Comparison of ENCODE assay signal across 22 cellular contexts in the genomic region with DNA sequence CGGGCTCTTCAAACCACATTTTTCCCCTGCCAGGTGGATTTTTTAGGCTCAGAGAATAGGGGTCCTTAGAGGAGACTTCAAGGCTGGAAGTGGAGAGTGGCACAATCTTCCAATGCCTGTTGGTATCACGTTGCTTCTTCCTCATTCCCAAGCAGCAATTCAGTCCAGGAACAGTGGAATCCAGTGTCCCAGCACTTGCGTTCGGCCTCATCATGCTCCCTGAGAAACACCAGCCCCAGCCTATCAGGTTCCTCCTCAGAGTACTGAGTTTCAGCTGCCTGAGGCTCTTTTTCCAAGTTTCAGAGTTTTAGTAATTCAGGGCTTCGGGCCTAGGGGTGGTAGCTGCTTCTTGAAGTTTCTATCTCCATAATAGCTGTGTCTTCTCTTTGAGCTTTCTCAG. TPM values are rescaled to one million over a fixed set of nuclear protein-coding genes. Genes with fewer than 3 reads are reported as not detected.
DNase-seq lines count a peak whose midpoint lies in the region; ATAC-seq, FAIRE-seq and TF ChIP-seq lines count a peak whose summit lies in the region.
"Had no signal": no experiment of that assay in that cellular context is flagged by ENCODE, and none has a peak within 500 bp of the region (broad histone marks: within the 10 kb centered on the region; RNA-seq: fewer than 3 reads in every experiment).

No MANE protein-coding gene starts in this region.

- no TSS peak for BruUV-seq in PC-3 (replicated peaks; lab: Mats Ljungman, UMichigan)

- H3K9me1 ChIP-seq in keratinocyte (ENCODE audit: control insufficient read depth, extremely low read depth, insufficient read depth, low read length): no peaks in the 10 kb centered on the region

- no peak overlapping the region for H3K27ac ChIP-seq in PC-3 (ENCODE audit: low read length)
- H3K27ac ChIP-seq in keratinocyte (ENCODE audit: control insufficient read depth, insufficient read depth, low read length): no peak overlapping the region
- H3K27ac ChIP-seq: 22Rv1, A549, BLaER1 had no signal

- POLR2A ChIA-PET in PC-3 (lab: Charles Lee; ENCODE audit: unreplicated experiment): no interaction called here

- H3K4me2 ChIP-seq in PC-3 (ENCODE audit: low read length) (peak overlapping the region; percentile 21), keratinocyte (ENCODE audit: control insufficient read depth, extremely low read depth, insufficient read depth, low read depth, low read length) (no peak overlapping the region)
- H3K4me2 ChIP-seq: A549, BLaER1 had no signal

- no peaks in the 10 kb centered on the region for H3K79me2 ChIP-seq in PC-3 (ENCODE audit: low read length)
- H3K79me2 ChIP-seq in keratinocyte (ENCODE audit: control insufficient read depth, insufficient read depth, low read length): no peaks in the 10 kb centered on the region

- TF ChIP-seq CTCF in PC-3 (conservative IDR thresholded peaks at IDR 0.05; ENCODE audit: low read depth, low read length) (no peak), keratinocyte (optimal IDR thresholded peaks at IDR 0.05 in 1 of 3, IDR thresholded peaks at IDR 0.05 in 1 of 3, conservative IDR thresholded peaks at IDR 0.05 in 1 of 3; ENCODE audit: extremely low read depth in 1 of 3, insufficient read depth in 2 of 3, low read length in 3 of 3) (no peak)

- intact Hi-C loops in PC-3 (cut with micrococcal nuclease): no loop called here

- H3K9me3 ChIP-seq in PC-3 (ENCODE audit: low read length): no peaks in the 10 kb centered on the region
- no peaks in the 10 kb centered on the region for H3K9me3 ChIP-seq in keratinocyte (ENCODE audit: control insufficient read depth, low read depth, low read length)

- H3F3A ChIP-seq in PC-3 (ENCODE audit: low read length, unreplicated experiment): no peaks in the 10 kb centered on the region

- H2AFZ ChIP-seq in PC-3 (ENCODE audit: low read length): peak overlapping the region; percentile 38
- H2AFZ ChIP-seq in keratinocyte (ENCODE audit: control insufficient read depth, low read length): peak overlapping the region; percentile 10

- no peak overlapping the region for H3K9ac ChIP-seq in PC-3 (ENCODE audit: low read length)
- no peak overlapping the region for H3K9ac ChIP-seq in keratinocyte (ENCODE audit: control insufficient read depth, extremely low read depth, insufficient read depth, low read length)
- H3K9ac ChIP-seq: BLaER1 had no signal

- H4K20me1 ChIP-seq in PC-3 (ENCODE audit: low read length) (no peaks in the 10 kb centered on the region), keratinocyte (ENCODE audit: control insufficient read depth, extremely low read depth, insufficient read depth, low read length) (no peaks in the 10 kb centered on the region)
- H4K20me1 ChIP-seq: BLaER1 had no signal

- dilution Hi-C loops in keratinocyte (cut with MboI; ENCODE audit: extremely low pct_ligation_motif_present, low sequenced_read_pairs): no loop called here

- H3K27me3 ChIP-seq in PC-3 (ENCODE audit: low read length) (0 out of 2 replicates have a peak, but pooled peaks cover 3% of the 10 kb centered on the region), keratinocyte (ENCODE audit: control insufficient read depth, extremely low read depth, insufficient read depth, low read length) (no peaks in the 10 kb centered on the region)
- H3K27me3 ChIP-seq: BLaER1 had no signal

- DNase-seq in EH (ENCODE audit: low read depth) (peak; percentile 3), LHCN-M2 (ENCODE audit: low read depth) (peak; percentile 3), PC-3 (peak; percentile 39), keratinocyte (ENCODE audit: low read depth, low spot score) (no peak), NCI-H146 treated with DMSO at 0.1 percent for 48 hours (lab: John Stamatoyannopoulos, UW; ENCODE audit: unreplicated experiment) (no peak), SW 1271 (lab: John Stamatoyannopoulos, UW) (no peak)
- DNase-seq in stimulated activated CD4-positive, alpha-beta T cell treated with anti-CD3 and anti-CD28 coated beads, Interleukin-2, amount 100 ng/mL, for 48 hours: no peak
- DNase-seq: AML-193; CD4-positive, alpha-beta memory T cell; DMS153; DMS79; GF-D8; GOT3; H7; IMR-90 had no signal

- H3K36me3 ChIP-seq in PC-3 (ENCODE audit: low read depth, low read length): no peaks in the 10 kb centered on the region
- no peaks in the 10 kb centered on the region for H3K36me3 ChIP-seq in keratinocyte (ENCODE audit: control insufficient read depth in 2 of 2, extremely low read depth in 1 of 2, insufficient read depth in 2 of 2, low read length in 2 of 2)
- H3K36me3 ChIP-seq: BLaER1 had no signal

- H3K4me1 ChIP-seq in PC-3 (ENCODE audit: insufficient read depth, low read length) (no peaks in the 10 kb centered on the region), keratinocyte (ENCODE audit: control insufficient read depth, extremely low read depth, insufficient read depth, low read length) (no peaks in the 10 kb centered on the region)
- H3K4me1 ChIP-seq: A549, BLaER1 had no signal

- ATAC-seq in PC-3 (no peak), HG02571 (IDR thresholded peaks at IDR 0.05; ENCODE audit: unreplicated experiment) (no peak)
- ATAC-seq: A549 had no signal

- no peak for FAIRE-seq in keratinocyte (lab: Jason Lieb, UNC)
- FAIRE-seq: A549, HTR-8/SVneo had no signal

- CTCF ChIA-PET in PC-3 (lab: Charles Lee): no interaction called here

- 0 out of 2 replicates have a peak, but pooled peaks cover 4% of the 10 kb centered on the region for H3K9me2 ChIP-seq in PC-3 (replicated peaks; ENCODE audit: low read length)

- H3K4me3 ChIP-seq in PC-3 (ENCODE audit: low read length) (no peak overlapping the region), keratinocyte (ENCODE audit: control insufficient read depth in 2 of 3, extremely low read depth in 1 of 3, insufficient read depth in 2 of 3, low read depth in 1 of 3, low read length in 3 of 3) (no peak overlapping the region)
- H3K4me3 ChIP-seq: A549, BLaER1 had no signal

RNA-seq across cellular contexts. Expression of gene NRGN, which starts 31.9 kb away (rescaled TPM):
- total RNA-seq in LHCN-M2 (2014; rRNA removed) (2.4 and 3.8 TPM in 2 replicates), PC-3 (2014; rRNA removed) (15.5 and 20.3 TPM in 2 replicates)
- 7.9 TPM for polyA plus RNA-seq in LHCN-M2 (2012)
- polyA plus RNA-seq in keratinocyte: 0.37 to 3.3 TPM (median 0.97 TPM) in 3 replicates
- polyA plus RNA-seq in keratinocyte (2011; ENCODE audit: low read depth): not detected
- 0.50 and 0.88 TPM in 2 replicates for polyA plus RNA-seq in keratinocyte (2011; cell fraction: cytosol; rRNA removed)
- 0.22 and 1.0 TPM in 2 replicates for polyA plus RNA-seq in keratinocyte (2011; cell fraction: nucleus; rRNA removed)
- 4.0 TPM in 1 of 2 replicates, not detected in the other for polyA plus RNA-seq in keratinocyte (2012; ENCODE audit: low replicate concordance)
- polyA minus RNA-seq in keratinocyte: 0.33 to 2.0 TPM (median 0.99 TPM) in 3 replicates
- polyA minus RNA-seq in keratinocyte (2011; cell fraction: cytosol; rRNA and poly(A)+ RNA removed): not detected
- not detected in 2 replicates for polyA minus RNA-seq in keratinocyte (2011; cell fraction: nucleus; rRNA and poly(A)+ RNA removed)
- polyA plus RNA-seq: CD4-positive, alpha-beta memory T cell had no signal

RNA-seq across cellular contexts. Expression of gene SPA17, which starts 34.1 kb away (rescaled TPM):
- 24.9 and 30.2 TPM in 2 replicates for total RNA-seq in LHCN-M2 (2014; rRNA removed)
- 30.2 TPM for polyA plus RNA-seq in LHCN-M2 (2012)
- 14.0 and 16.5 TPM in 2 replicates for total RNA-seq in PC-3 (2014; rRNA removed)
- 10.0 to 19.5 TPM (median 16.8 TPM) in 3 replicates for polyA plus RNA-seq in keratinocyte
- polyA plus RNA-seq in keratinocyte (2011; ENCODE audit: low read depth): 6.7 TPM
- polyA plus RNA-seq in keratinocyte (2011; cell fraction: cytosol; rRNA removed): 10.2 and 15.6 TPM in 2 replicates
- 4.3 and 6.4 TPM in 2 replicates for polyA plus RNA-seq in keratinocyte (2011; cell fraction: nucleus; rRNA removed)
- polyA plus RNA-seq in keratinocyte (2012; ENCODE audit: low replicate concordance): 5.2 and 15.8 TPM in 2 replicates
- 4.4 to 5.2 TPM (median 4.7 TPM) in 3 replicates for polyA minus RNA-seq in keratinocyte
- 10.6 TPM for polyA minus RNA-seq in keratinocyte (2011; cell fraction: cytosol; rRNA and poly(A)+ RNA removed)
- polyA minus RNA-seq in keratinocyte (2011; cell fraction: nucleus; rRNA and poly(A)+ RNA removed): 1.7 and 8.4 TPM in 2 replicates

RNA-seq across cellular contexts. Expression of gene SIAE, which starts 34.3 kb away (rescaled TPM):
- total RNA-seq in LHCN-M2 (2014; rRNA removed): 11.4 and 15.3 TPM in 2 replicates
- polyA plus RNA-seq in LHCN-M2 (2012): 7.1 TPM
- total RNA-seq in PC-3 (2014; rRNA removed): 12.8 and 17.6 TPM in 2 replicates
- 16.2 to 44.7 TPM (median 26.6 TPM) in 3 replicates for polyA plus RNA-seq in keratinocyte
- polyA plus RNA-seq in keratinocyte (2011; ENCODE audit: low read depth): 16.2 TPM
- polyA plus RNA-seq in keratinocyte (2011; cell fraction: cytosol; rRNA removed): 11.7 and 16.2 TPM in 2 replicates
- 60.9 and 62.6 TPM in 2 replicates for polyA plus RNA-seq in keratinocyte (2011; cell fraction: nucleus; rRNA removed)
- 9.3 and 14.4 TPM in 2 replicates for polyA plus RNA-seq in keratinocyte (2012; ENCODE audit: low replicate concordance)
- 9.7 to 30.1 TPM (median 21.6 TPM) in 3 replicates for polyA minus RNA-seq in keratinocyte
- 7.1 TPM for polyA minus RNA-seq in keratinocyte (2011; cell fraction: cytosol; rRNA and poly(A)+ RNA removed)
- 20.3 and 50.3 TPM in 2 replicates for polyA minus RNA-seq in keratinocyte (2011; cell fraction: nucleus; rRNA and poly(A)+ RNA removed)

RNA-seq across cellular contexts. Expression of gene VSIG2, which starts 44.2 kb away (rescaled TPM):
- not detected in 2 replicates for total RNA-seq in LHCN-M2 (2014; rRNA removed)
- not detected for polyA plus RNA-seq in LHCN-M2 (2012)
- not detected in 2 replicates for total RNA-seq in PC-3 (2014; rRNA removed)
- polyA plus RNA-seq in keratinocyte: 0.08 TPM in 1 of 3 replicates, not detected in the others
- not detected for polyA plus RNA-seq in keratinocyte (2011; ENCODE audit: low read depth)
- not detected in 2 replicates for polyA plus RNA-seq in keratinocyte (2011; cell fraction: cytosol; rRNA removed)
- not detected in 2 replicates for polyA plus RNA-seq in keratinocyte (2011; cell fraction: nucleus; rRNA removed)
- not detected in 2 replicates for polyA plus RNA-seq in keratinocyte (2012; ENCODE audit: low replicate concordance)
- not detected in 3 replicates for polyA minus RNA-seq in keratinocyte
- not detected for polyA minus RNA-seq in keratinocyte (2011; cell fraction: cytosol; rRNA and poly(A)+ RNA removed)
- polyA minus RNA-seq in keratinocyte (2011; cell fraction: nucleus; rRNA and poly(A)+ RNA removed): not detected in 2 replicates
- total RNA-seq: Daoy, IMR-90 had no signal
- polyA plus RNA-seq: A549, CD14-positive monocyte, IMR-90 had no signal

RNA-seq across cellular contexts. Expression of gene ESAM, which starts 54.3 kb away (rescaled TPM):
- total RNA-seq in LHCN-M2 (2014; rRNA removed) (0.06 TPM in 2 replicates), PC-3 (2014; rRNA removed) (10.4 and 10.8 TPM in 2 replicates)
- 0.09 TPM for polyA plus RNA-seq in LHCN-M2 (2012)
- polyA plus RNA-seq in keratinocyte: 0.04 TPM in 2 of 3 replicates, not detected in the other
- not detected for polyA plus RNA-seq in keratinocyte (2011; ENCODE audit: low read depth)
- polyA plus RNA-seq in keratinocyte (2011; cell fraction: cytosol; rRNA removed): not detected in 2 replicates
- polyA plus RNA-seq in keratinocyte (2011; cell fraction: nucleus; rRNA removed): 0.25 and 0.41 TPM in 2 replicates
- polyA plus RNA-seq in keratinocyte (2012; ENCODE audit: low replicate concordance): not detected in 2 replicates
- polyA minus RNA-seq in keratinocyte: not detected in 3 replicates
- polyA minus RNA-seq in keratinocyte (2011; cell fraction: cytosol; rRNA and poly(A)+ RNA removed): not detected
- 0.31 TPM in 1 of 2 replicates, not detected in the other for polyA minus RNA-seq in keratinocyte (2011; cell fraction: nucleus; rRNA and poly(A)+ RNA removed)

Comparison
In these comparisons a context has a peak if more than half of its experiments do, and no peak if none do; other contexts are left out.
1. DNase-seq: peak in EH (single experiment), LHCN-M2 (single experiment) and PC-3 (single experiment); none in keratinocyte (single experiment), stimulated activated CD4-positive, alpha-beta T cell treated with anti-CD3 and anti-CD28 coated beads, Interleukin-2, amount 100 ng/mL, for 48 hours (0 of 2), NCI-H146 treated with DMSO at 0.1 percent for 48 hours (single experiment) and SW 1271 (0 of 2).